ENCODE assay signal across 25 cellular contexts in genomic region chr16:13429411-13429810, GRCh38.
A peak's percentile ranks its signal among the peaks of the same experiment; 100 is the strongest.
DNase-seq lines count a peak whose midpoint lies in the region; ATAC-seq, FAIRE-seq and TF ChIP-seq lines count a peak whose summit lies in the region.
"Had no signal": no experiment of that assay in that cellular context is flagged by ENCODE, and none has a peak within 500 bp of the region (broad histone marks: within the 10 kb centered on the region; RNA-seq: fewer than 3 reads in every experiment).

No MANE protein-coding gene starts in this region.

- no peak for TF ChIP-seq POLR2A in GM12891 (IDR thresholded peaks at IDR 0.05; ENCODE audit: low read depth, low read length)

- peak; percentile 16 for FAIRE-seq in GM12891 (lab: Jason Lieb, UNC)
- no peak for FAIRE-seq in RCC 7860 (lab: Jason Lieb, UNC)
- FAIRE-seq: GM19239 had no signal

- DNase-seq in A172 (ENCODE audit: low spot score) (peak; percentile 75), GM12891 (ENCODE audit: insufficient read length, low spot score) (no peak), RCC 7860 (ENCODE audit: low spot score) (peak; percentile 22), glomerular visceral epithelial cell (ENCODE audit: extremely low spot score) (peak; percentile 53), occipital lobe (lab: John Stamatoyannopoulos, UW) (no peak), iPS-NIHi11 (ENCODE audit: low spot score) (no peak), HUDEP-2 (lab: John Stamatoyannopoulos, UW; ENCODE audit: unreplicated experiment in 76 of 76) (no peak)
- DNase-seq: 8988T; BE2C; DMS79; GOT3; Karpas-422; MM.1S; NCI-H1092; NCI-H1436 treated with DMSO at 0.1 percent for 48 hours; NCI-H2029; NCI-H226; NCI-H510A treated with DMSO at 0.1 percent for 48 hours; NCI-H774; NK-92 treated with Interleukin-12 subunit alpha and Interleukin-12 subunit beta, amount 100 ng/mL, for 24 hours had no signal

- ATAC-seq in GM18517 (IDR thresholded peaks at IDR 0.05; ENCODE audit: unreplicated experiment), result no peak
- ATAC-seq: HCT116, Panc1, Right ventricle myocardium inferior had no signal

TF ChIP-seq in GM12891, 5 proteins besides CTCF, POLR2A, EP300 and RAD21:
- TF ChIP-seq SPI1 (IDR thresholded peaks at IDR 0.05; ENCODE audit: low read depth, low read length) (no peak), PAX5 (IDR thresholded peaks at IDR 0.05; ENCODE audit: insufficient read depth, low read length, severe bottlenecking) (no peak), POLR2AphosphoS5 (IDR thresholded peaks at IDR 0.05; ENCODE audit: low read depth, low read length) (no peak), POU2F2 (IDR thresholded peaks at IDR 0.05; ENCODE audit: low read depth, low read length) (no peak), TAF1 (IDR thresholded peaks at IDR 0.05; ENCODE audit: low read depth, low read length) (no peak)

Comparison
In these comparisons a context has a peak if more than half of its experiments do, and no peak if none do; other contexts are left out.
1. DNase-seq: peak in A172 (single experiment), RCC 7860 (single experiment) and glomerular visceral epithelial cell (single experiment); none in GM12891 (single experiment), occipital lobe (single experiment), iPS-NIHi11 (single experiment) and HUDEP-2 (0 of 76).